8 cellular contexts compared by ENCODE assay signal in genomic region chr14:77094672-77095284, GRCh38. TPM values are rescaled to one million over a fixed set of nuclear protein-coding genes. Genes with fewer than 3 reads are reported as not detected.
DNase-seq lines count a peak whose midpoint lies in the region; ATAC-seq lines count a peak whose summit lies in the region.

No MANE protein-coding gene starts in this region.

- no peaks in the 10 kb centered on the region for H3K9me3 Mint-ChIP-seq in central memory CD8-positive, alpha-beta T cell

- H3K27ac Mint-ChIP-seq in central memory CD8-positive, alpha-beta T cell (ENCODE audit: low read depth): no peak overlapping the region

- peaks cover 34% of the 10 kb centered on the region for H3K4me1 Mint-ChIP-seq in central memory CD8-positive, alpha-beta T cell

- peaks cover 14% of the 10 kb centered on the region for H3K36me3 Mint-ChIP-seq in central memory CD8-positive, alpha-beta T cell (ENCODE audit: insufficient read depth)

- no peak overlapping the region for H3K4me3 Mint-ChIP-seq in central memory CD8-positive, alpha-beta T cell

- H3K27me3 Mint-ChIP-seq in central memory CD8-positive, alpha-beta T cell: peaks cover 5% of the 10 kb centered on the region

- no peak for ATAC-seq in central memory CD8-positive, alpha-beta T cell (replicated peaks; ENCODE audit: extremely low read depth, poor library complexity, severe bottlenecking)
- ATAC-seq in GM18873 (IDR thresholded peaks at IDR 0.05; ENCODE audit: low FRiP score, unreplicated experiment): no peak

- DNase-seq in A172 (ENCODE audit: low spot score) (peak; percentile 47), GM19238 (ENCODE audit: insufficient read length, low spot score) (peak; percentile 22), NCI-H226 (peak; percentile 51), left kidney (ENCODE audit: low read depth, low spot score) (peak; percentile 94)
- peak; percentile 65 for DNase-seq in activated CD4-positive, CD25-positive, alpha-beta regulatory T cell treated with anti-CD3 and anti-CD28 coated beads, Interleukin-2, amount 50 U/mL, for 72 hours
- DNase-seq in central memory CD8-positive, alpha-beta T cell (ENCODE audit: low spot score in 2 of 2): peak; percentile 54 to 59
- DNase-seq in stimulated activated CD4-positive, alpha-beta T cell treated with anti-CD3 and anti-CD28 coated beads, Interleukin-4, amount 100 ng/mL, for 48 hours (ENCODE audit: low read depth in 2 of 2): peak; percentile 72 to 76

RNA-seq across cellular contexts. Expression of gene CIPC, which starts 3.3 kb away (rescaled TPM):
- 9.9 and 13.5 TPM in 2 replicates for total RNA-seq in A172 (2014; rRNA removed; shearing (Covaris generic))

RNA-seq across cellular contexts. Expression of gene ZDHHC22, which starts 46.8 kb away (rescaled TPM):
- not detected in 2 replicates for total RNA-seq in A172 (2014; rRNA removed; shearing (Covaris generic))

Comparison
In these comparisons a context has a peak if more than half of its experiments do, and no peak if none do; other contexts are left out.
1. DNase-seq: peak in every context shown above with its lines; median percentile 94 in left kidney; 74 in stimulated activated CD4-positive, alpha-beta T cell treated with anti-CD3 and anti-CD28 coated beads, Interleukin-4, amount 100 ng/mL, for 48 hours; 65 in activated CD4-positive, CD25-positive, alpha-beta regulatory T cell treated with anti-CD3 and anti-CD28 coated beads, Interleukin-2, amount 50 U/mL, for 72 hours; 56 in central memory CD8-positive, alpha-beta T cell; 51 in NCI-H226; 47 in A172; 22 in GM19238.